ENCODE assay signal across 1 cellular context in genomic region chr15:25136119-25136518, GRCh38.
TF ChIP-seq lines count a peak whose summit lies in the region.

No MANE protein-coding gene starts in this region.

TF ChIP-seq in IMR-90, 13 proteins besides CTCF, POLR2A, EP300 and RAD21 (continued from another document):
- TF ChIP-seq ELK1 (IDR thresholded peaks at IDR 0.05; ENCODE audit: borderline replicate concordance, low read depth, low read length): no peak
- peak; percentile 12; the same call in 1 of the 2 replicates for TF ChIP-seq SMC3 (IDR thresholded peaks at IDR 0.05; ENCODE audit: low read depth, low read length)
- TF ChIP-seq MXI1 (IDR thresholded peaks at IDR 0.05; ENCODE audit: borderline replicate concordance, low read depth, low read length): no peak
- no peak for TF ChIP-seq USF2 (IDR thresholded peaks at IDR 0.05; ENCODE audit: low read depth, low read length)
- TF ChIP-seq CHD1 (IDR thresholded peaks at IDR 0.05; ENCODE audit: low read depth, low read length): no peak
TF ChIP-seq in IMR-90: peak in this region for 1.
